In the genomic region with DNA sequence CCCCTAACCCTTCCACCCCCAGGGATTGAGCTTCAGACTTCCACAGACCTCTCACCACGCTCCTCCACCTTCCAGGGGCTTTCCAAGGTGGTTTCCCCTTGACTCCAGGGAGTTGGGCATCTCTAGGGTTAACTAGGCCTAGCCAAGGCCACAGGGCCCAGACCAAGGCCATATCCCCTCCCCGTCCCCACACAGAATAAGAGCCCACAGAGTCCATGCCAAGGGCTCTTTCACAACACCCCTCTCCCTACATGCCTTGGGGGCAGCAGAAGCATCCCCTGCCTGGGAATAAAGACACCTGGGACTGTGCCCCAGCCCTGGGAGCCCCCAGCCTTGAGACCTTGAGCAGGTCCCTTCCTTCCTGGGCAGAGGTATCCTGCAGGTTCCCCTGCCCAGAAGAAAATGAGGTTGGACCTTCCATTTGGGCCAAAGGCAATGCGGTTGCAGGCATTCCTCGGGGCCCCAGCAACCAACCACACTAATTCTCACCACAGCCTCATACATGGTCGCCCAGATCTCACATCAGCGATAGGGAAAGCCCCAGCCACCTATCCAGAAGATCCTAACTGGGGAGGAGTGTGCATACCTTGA, we compare ENCODE assay signal across 10 cellular contexts. TPM values are rescaled to one million over a fixed set of nuclear protein-coding genes. Genes with fewer than 3 reads are reported as not detected.
DNase-seq lines count a peak whose midpoint lies in the region; ATAC-seq, FAIRE-seq and TF ChIP-seq lines count a peak whose summit lies in the region.
"Had no signal": no experiment of that assay in that cellular context is flagged by ENCODE, and none has a peak within 500 bp of the region (broad histone marks: within the 10 kb centered on the region; RNA-seq: fewer than 3 reads in every experiment).

No MANE protein-coding gene starts in this region.

- peak; percentile 29 for ATAC-seq in GM18868 (IDR thresholded peaks at IDR 0.05; ENCODE audit: unreplicated experiment)
- ATAC-seq in GM12878, result peak; percentile 39
- no peak for ATAC-seq in GM21515 (IDR thresholded peaks at IDR 0.05; ENCODE audit: unreplicated experiment)

- no peak for TF ChIP-seq RAD21 in GM12878 (IDR thresholded peaks at IDR 0.05; ENCODE audit: insufficient read depth, low read depth, low read length)

- no peak for TF ChIP-seq CTCF in CD14-positive monocyte (IDR thresholded peaks at IDR 0.05)
- no peak for TF ChIP-seq CTCF in GM12878 (IDR thresholded peaks at IDR 0.05 in 2 of 3, conservative IDR thresholded peaks at IDR 0.05 in 1 of 3; ENCODE audit: control insufficient read depth in 2 of 3, extremely low read depth in 1 of 3, insufficient read depth in 1 of 3, low read depth in 3 of 3, low read length in 3 of 3)
- no peak for TF ChIP-seq CTCF in nephron progenitor cell (IDR thresholded peaks at IDR 0.05)
- TF ChIP-seq CTCF in brain microvascular endothelial cell (IDR thresholded peaks at IDR 0.05; ENCODE audit: low read depth, low read length, missing control alignments), result no peak

- H3K27ac Mint-ChIP-seq in CD14-positive monocyte (peak overlapping the region in 1 of 7 donors; percentile 28), nephron progenitor cell (no peak overlapping the region)

- no peak for TF ChIP-seq POLR2A in GM12878 (IDR thresholded peaks at IDR 0.05; ENCODE audit: low read depth, low read length)

- H3K4me1 Mint-ChIP-seq in CD14-positive monocyte, result peaks cover 28% of the 10 kb centered on the region
- H3K4me1 Mint-ChIP-seq in nephron progenitor cell, result peaks cover 33% of the 10 kb centered on the region

- H3K27me3 ChIP-seq in GM12878 (replicated peaks in 1 of 2; ENCODE audit: control insufficient read depth in 2 of 2, insufficient read depth in 2 of 2, low read length in 1 of 2), result 0 out of 4 replicates have a peak, but pooled peaks cover 0 to 3% of the 10 kb centered on the region in 2 experiments
- H3K27me3 ChIP-seq in brain microvascular endothelial cell (replicated peaks), result peaks cover 3% of the 10 kb centered on the region

- no peak overlapping the region for H3K4me3 ChIP-seq in GM12878
- H3K4me3 ChIP-seq in brain microvascular endothelial cell (ENCODE audit: low read depth, low read length), result no peak overlapping the region

- H3K27ac ChIP-seq in GM12878 (ENCODE audit: control insufficient read depth, insufficient read depth) (no peak overlapping the region), brain microvascular endothelial cell (no peak overlapping the region)

- no peaks in the 10 kb centered on the region for H3K79me2 ChIP-seq in GM12878 (ENCODE audit: control insufficient read depth, insufficient read depth, low read length)

- TF ChIP-seq EP300 in GM12878 (IDR thresholded peaks at IDR 0.05; ENCODE audit: borderline replicate concordance in 1 of 2, control insufficient read depth in 1 of 2, low read depth in 2 of 2, low read length in 2 of 2), result no peak

- no peaks in the 10 kb centered on the region for H3K36me3 ChIP-seq in GM12878 (ENCODE audit: control insufficient read depth in 2 of 2, insufficient read depth in 2 of 2, low read length in 1 of 2)
- H3K36me3 ChIP-seq in brain microvascular endothelial cell (replicated peaks), result no peaks in the 10 kb centered on the region

- peaks cover 16 to 32% (median 27%) of the 10 kb centered on the region in 3 donors for H3K27me3 Mint-ChIP-seq in CD14-positive monocyte (ENCODE audit: low read depth in 3 of 3)
- H3K27me3 Mint-ChIP-seq in nephron progenitor cell (ENCODE audit: low read depth, poor library complexity), result peaks cover 60% of the 10 kb centered on the region

- H3K36me3 Mint-ChIP-seq in CD14-positive monocyte (peaks cover 0 to 3% of the 10 kb centered on the region in 2 donors), nephron progenitor cell (ENCODE audit: low read depth) (no peaks in the 10 kb centered on the region)

- BruUV-seq in GM12878 (replicated peaks; lab: Mats Ljungman, UMichigan), result no TSS peak

- CTCF ChIA-PET in GM12878 (lab: Yijun Ruan, JAX), result interaction anchor here (0.5 to 15.9 kb wide), 8 partner anchors 7 to 197 kb away, joined by 3 to 288 read pairs (median 6); no protein-coding TSS in a partner anchor

- 34% methylated on average over 6 of the region's 6 CpGs for WGBS in GM12878 (ENCODE audit: insufficient coverage, insufficient replicate concordance, low lambda C conversion rate, missing lambda C conversion rate)

- no peak overlapping the region for H2AFZ ChIP-seq in GM12878 (ENCODE audit: control insufficient read depth, low read depth, low read length)

- RAD21 ChIA-PET in GM12878 (lab: Charles Lee; ENCODE audit: unreplicated experiment), result interaction anchor here (0.7 to 2.5 kb wide), 4 partner anchors 8 to 79 kb away, joined by 3 to 10 read pairs (median 6); no protein-coding TSS in a partner anchor

- no peak for FAIRE-seq in GM12878 (lab: Jason Lieb, UNC)
- FAIRE-seq: islet of Langerhans had no signal

- no peak for DNase-seq in CD14-positive monocyte (ENCODE audit: low spot score)
- no peak for DNase-seq in GM12878 (ENCODE audit: low read depth, low spot score)
- DNase-seq in nephron progenitor cell, result no peak
- DNase-seq in G401 (ENCODE audit: low spot score), result no peak
- DNase-seq in brain microvascular endothelial cell, result no peak
- no peak for DNase-seq in NCI-H82 treated with DMSO at 0.1 percent for 48 hours (lab: John Stamatoyannopoulos, UW; ENCODE audit: unreplicated experiment)
- DNase-seq: activated CD4-positive, alpha-beta T cell treated with anti-CD3 and anti-CD28 coated beads for 1 hour had no signal

- H3K9me3 ChIP-seq in GM12878 (replicated peaks; ENCODE audit: control insufficient read depth, insufficient read depth, low read length), result no peaks in the 10 kb centered on the region

- peaks cover 21% of the 10 kb centered on the region for H3K4me1 ChIP-seq in GM12878 (ENCODE audit: control insufficient read depth, insufficient read depth, low read length)

- H4K20me1 ChIP-seq in GM12878 (ENCODE audit: control insufficient read depth, insufficient read depth), result no peaks in the 10 kb centered on the region

- POLR2A ChIA-PET in GM12878 (lab: Charles Lee), result interaction anchor here (1.2 kb wide), 1 partner anchor 10 kb away, joined by 3 read pairs; no protein-coding TSS in a partner anchor

- H3K4me2 ChIP-seq in GM12878 (ENCODE audit: control insufficient read depth, insufficient read depth), result peak overlapping the region; percentile 91

- intact Hi-C loops in CD14-positive monocyte (cut with micrococcal nuclease) (no loop called here), GM12878 (cut with micrococcal nuclease; ENCODE audit: unreplicated experiment) (no loop called here)

- H3K9ac ChIP-seq in GM12878 (ENCODE audit: control insufficient read depth, insufficient read depth, low read length), result no peak overlapping the region

- H3K4me3 Mint-ChIP-seq in CD14-positive monocyte, result peak overlapping the region; percentile 90 to 95
- H3K4me3 Mint-ChIP-seq in nephron progenitor cell, result peak overlapping the region; percentile 74

- SMC1A ChIA-PET in GM12878 (lab: Charles Lee; ENCODE audit: uncharacterized antibody, unreplicated experiment), result interaction anchor here (1.0 to 3.5 kb wide), 6 partner anchors 8 to 80 kb away, joined by 3 to 14 read pairs (median 9); no protein-coding TSS in a partner anchor

- H3K9me3 Mint-ChIP-seq in CD14-positive monocyte, result peaks cover 0 to 5% (median 0%) of the 10 kb centered on the region in 7 donors
- no peaks in the 10 kb centered on the region for H3K9me3 Mint-ChIP-seq in nephron progenitor cell

- in situ Hi-C loops in GM12878 (cut with MboI), result no loop called here
- in situ Hi-C loops in G401 (cut with HindIII; ENCODE audit: low sequenced_read_pairs), result loop anchor here (5.0 kb wide), 1 partner anchor 47 kb away; no protein-coding TSS in a partner anchor
- in situ Hi-C loops in brain microvascular endothelial cell (cut with HindIII; ENCODE audit: low pct_ligation_motif_present, low sequenced_read_pairs), result no loop called here

TF ChIP-seq in GM12878, 131 proteins besides CTCF, POLR2A, EP300 and RAD21 (continues in another document):
- TF ChIP-seq DPF2 (IDR thresholded peaks at IDR 0.05), result no peak

RNA-seq across cellular contexts. Expression of gene GDPD5, which starts 1.8 kb away (rescaled TPM):
- polyA plus RNA-seq in CD14-positive monocyte (1 to 10 TPM; 4.9 to 7.6 TPM), GM12878 (2011; rRNA removed) (3.5 and 8.0 TPM in 2 replicates), GM12878 (2014; fragmentation: Illumina TruSeq; extraction: Trizol) (2.5 and 7.3 TPM in 2 replicates), GM12878 (2014; fragmentation: Nextera tagmentation; extraction: Ambion mirVana) (under 1 TPM; 0.10 to 0.80 TPM), GM12878 (2014; rRNA removed) (20.2 and 21.9 TPM in 2 replicates), GM12878 (2016; fragmentation: Nextera tagmentation; extraction: Ambion mirVana) (1 to 10 TPM; 1.9 to 4.2 TPM)
- 50.1 and 57.7 TPM in 2 replicates for total RNA-seq in GM12878 (2013; cell fraction: nucleolus; rRNA removed)
- total RNA-seq in GM12878 (2014; rRNA removed) (12.3 and 13.7 TPM in 2 replicates), GM12878 (2014; rRNA removed; fragmentation: Illumina TruSeq; extraction: Trizol) (6.2 and 6.3 TPM in 2 replicates), GM12878 (2021) (22.9 and 30.0 TPM in 2 replicates)
- polyA plus RNA-seq in GM12878 (2011; ENCODE audit: low read depth), result 3.3 TPM
- polyA plus RNA-seq in GM12878 (2011; cell fraction: cytosol; rRNA removed), result 6.5 and 7.7 TPM in 2 replicates
- 76.3 and 76.9 TPM in 2 replicates for polyA plus RNA-seq in GM12878 (2011; cell fraction: nucleus; rRNA removed)
- 8.5 and 11.5 TPM in 2 replicates for polyA plus RNA-seq in GM12878 (2012)
- polyA minus RNA-seq in GM12878 (2011; rRNA and poly(A)+ RNA removed), result 6.4 and 13.3 TPM in 2 replicates
- 5.7 and 9.9 TPM in 2 replicates for polyA minus RNA-seq in GM12878 (2011; cell fraction: cytosol; rRNA and poly(A)+ RNA removed)
- polyA minus RNA-seq in GM12878 (2011; cell fraction: nucleus; rRNA and poly(A)+ RNA removed), result 12.2 and 21.5 TPM in 2 replicates
- total RNA-seq in G401 (2014; rRNA removed; shearing (Covaris generic)), result 4.6 and 10.8 TPM in 2 replicates

RNA-seq across cellular contexts. Expression of gene SERPINH1, which starts 38.1 kb away (rescaled TPM):
- polyA plus RNA-seq in CD14-positive monocyte, result 1 to 10 TPM; 1.6 to 2.1 TPM
- total RNA-seq in GM12878 (2013; cell fraction: nucleolus; rRNA removed), result 69.8 and 79.0 TPM in 2 replicates
- 11.5 and 13.6 TPM in 2 replicates for total RNA-seq in GM12878 (2014; rRNA removed)
- 8.0 and 9.5 TPM in 2 replicates for total RNA-seq in GM12878 (2014; rRNA removed; fragmentation: Illumina TruSeq; extraction: Trizol)
- total RNA-seq in GM12878 (2021), result 17.9 and 18.8 TPM in 2 replicates
- 4.7 TPM for polyA plus RNA-seq in GM12878 (2011; ENCODE audit: low read depth)
- polyA plus RNA-seq in GM12878 (2011; rRNA removed), result 8.1 and 19.8 TPM in 2 replicates
- 19.2 and 26.8 TPM in 2 replicates for polyA plus RNA-seq in GM12878 (2011; cell fraction: cytosol; rRNA removed)
- polyA plus RNA-seq in GM12878 (2011; cell fraction: nucleus; rRNA removed), result 35.5 and 37.6 TPM in 2 replicates
- polyA plus RNA-seq in GM12878 (2012), result 14.7 and 24.2 TPM in 2 replicates
- polyA plus RNA-seq in GM12878 (2014; fragmentation: Illumina TruSeq; extraction: Trizol), result 9.3 and 11.7 TPM in 2 replicates
- 1 to 10 TPM in 1 of 2 experiments, under 1 TPM in 1; 0.34 to 1.4 TPM for polyA plus RNA-seq in GM12878 (2014; fragmentation: Nextera tagmentation; extraction: Ambion mirVana)
- 15.2 and 17.2 TPM in 2 replicates for polyA plus RNA-seq in GM12878 (2014; rRNA removed)
- polyA plus RNA-seq in GM12878 (2016; fragmentation: Nextera tagmentation; extraction: Ambion mirVana), result 10 to 100 TPM; 13.8 to 18.8 TPM
- polyA minus RNA-seq in GM12878 (2011; rRNA and poly(A)+ RNA removed), result 14.8 and 16.9 TPM in 2 replicates
- polyA minus RNA-seq in GM12878 (2011; cell fraction: cytosol; rRNA and poly(A)+ RNA removed), result 11.5 and 13.1 TPM in 2 replicates
- 11.2 and 18.3 TPM in 2 replicates for polyA minus RNA-seq in GM12878 (2011; cell fraction: nucleus; rRNA and poly(A)+ RNA removed)
- 721 and 818 TPM in 2 replicates for total RNA-seq in G401 (2014; rRNA removed; shearing (Covaris generic))
